Comparison of ENCODE assay signal across 18 cellular contexts in the genomic region with DNA sequence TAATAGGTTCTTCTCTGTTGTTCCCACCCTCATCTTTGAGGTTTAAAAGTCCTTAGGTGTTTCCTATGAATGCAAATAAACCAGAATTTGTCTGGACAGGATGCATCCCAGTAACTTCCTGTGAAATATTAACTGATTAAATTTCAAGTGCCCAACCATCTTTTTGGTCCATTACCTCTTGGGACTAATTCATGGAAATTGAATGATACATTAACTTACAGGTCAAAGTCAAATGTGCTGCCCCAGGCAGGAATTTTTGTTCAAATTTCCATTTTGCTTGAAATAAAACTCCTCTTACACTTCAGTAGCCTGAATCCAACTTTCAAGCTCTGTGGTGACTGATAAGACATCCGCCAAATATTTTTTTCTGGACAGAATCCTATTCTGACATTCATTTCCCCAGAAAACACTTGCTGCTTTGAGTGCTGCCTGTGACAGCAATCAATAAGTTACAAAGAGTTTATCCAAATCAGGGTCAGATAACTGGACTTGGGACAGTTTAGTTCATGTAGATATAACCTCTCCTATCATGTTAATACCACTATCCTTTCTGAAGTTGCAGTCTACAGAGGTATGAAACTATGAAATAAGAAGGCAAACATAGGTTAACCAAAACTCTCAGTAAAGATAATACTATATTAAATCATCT.
DNase-seq lines count a peak whose midpoint lies in the region; ATAC-seq, FAIRE-seq and TF ChIP-seq lines count a peak whose summit lies in the region.
"Had no signal": no experiment of that assay in that cellular context is flagged by ENCODE, and none has a peak within 500 bp of the region (broad histone marks: within the 10 kb centered on the region; RNA-seq: fewer than 3 reads in every experiment).

No MANE protein-coding gene starts in this region.

- no peaks in the 10 kb centered on the region for H3K9me3 ChIP-seq in liver (ENCODE audit: control insufficient read depth in 4 of 4, low read length in 3 of 4)
- H3K9me3 ChIP-seq in HepG2 (ENCODE audit: low read length), result peaks cover 78% of the 10 kb centered on the region
- H3K9me3 ChIP-seq: BLaER1, Caco-2 had no signal

- H3K36me3 ChIP-seq in liver (ENCODE audit: control insufficient read depth in 4 of 4, insufficient read depth in 3 of 4, low read depth in 1 of 4, low read length in 3 of 4) (no peaks in the 10 kb centered on the region), HepG2 (replicated peaks in 1 of 2; ENCODE audit: control insufficient read depth in 1 of 2, insufficient read depth in 2 of 2, low read length in 2 of 2) (no peaks in the 10 kb centered on the region)
- H3K36me3 ChIP-seq: BLaER1 had no signal

- DNase-seq in HepG2 (ENCODE audit: low spot score), result no peak
- DNase-seq in kidney tubule cell (ENCODE audit: low spot score), result peak; percentile 84
- no peak for DNase-seq in NK-92 (lab: John Stamatoyannopoulos, UW; ENCODE audit: unreplicated experiment)
- DNase-seq in cerebellum (ENCODE audit: low spot score), result no peak
- DNase-seq: AML-193; Caco-2; CD8-positive, alpha-beta memory T cell; DMS53; GF-D8; HCEC 1CT; HFFc6 had no signal

- TF ChIP-seq POLR2A in HepG2 (IDR thresholded peaks at IDR 0.05; ENCODE audit: insufficient read depth in 1 of 2, low read depth in 2 of 2, low read length in 2 of 2), result no peak

- H3K4me3 Mint-ChIP-seq in nephron, result peak overlapping the region; percentile 24 to 74 (median 64)
- H3K4me3 Mint-ChIP-seq: CD8-positive, alpha-beta memory T cell; HFFc6 had no signal

- no peaks in the 10 kb centered on the region for H3K9me3 Mint-ChIP-seq in nephron

- TF ChIP-seq RAD21 in liver (IDR thresholded peaks at IDR 0.05) (peak; percentile 28 to 40), HepG2 (CRISPR knock-in tag; IDR thresholded peaks at IDR 0.05) (no peak)

- no peak overlapping the region for H3K4me2 ChIP-seq in HepG2 (ENCODE audit: low read depth, low read length)
- H3K4me2 ChIP-seq: BLaER1 had no signal

- H3K36me3 Mint-ChIP-seq in nephron (ENCODE audit: low read depth), result peaks cover 9% of the 10 kb centered on the region
- H3K36me3 Mint-ChIP-seq: CD8-positive, alpha-beta memory T cell had no signal

- no peak overlapping the region for H2AFZ ChIP-seq in HepG2 (ENCODE audit: low read length)

- POLR2A ChIA-PET in HepG2 (lab: Yijun Ruan, JAX), result no interaction called here

- FAIRE-seq in HepG2 (lab: Jason Lieb, UNC), result no peak
- FAIRE-seq: H1, HTR-8/SVneo had no signal

- H3K4me3 ChIP-seq in liver (ENCODE audit: low read depth in 1 of 3, low read length in 3 of 3) (peak overlapping the region in 2 of 3 donors; percentile 47 to 74), HepG2 (replicated peaks in 1 of 3; ENCODE audit: insufficient read depth in 1 of 3, low read depth in 2 of 3, low read length in 3 of 3) (no peak overlapping the region)
- H3K4me3 ChIP-seq: BLaER1 had no signal

- H3K27ac ChIP-seq in liver (ENCODE audit: low read depth in 1 of 2, low read length in 2 of 2) (peak overlapping the region; percentile 61 to 63), HepG2 (ENCODE audit: extremely low read length, insufficient read depth, low read length) (no peak overlapping the region)
- H3K27ac ChIP-seq: 22Rv1, BLaER1 had no signal

- CTCF ChIA-PET in HepG2 (lab: Yijun Ruan, JAX; ENCODE audit: low intra/inter-chr PET ratio, low total read pairs), result no interaction called here

- no peak overlapping the region for H3K9ac ChIP-seq in liver (ENCODE audit: low read depth in 1 of 2, low read length in 2 of 2)
- no peak overlapping the region for H3K9ac ChIP-seq in HepG2 (ENCODE audit: insufficient read depth, low read depth, low read length)
- H3K9ac ChIP-seq: BLaER1 had no signal

- intact Hi-C loops in HepG2 (cut with micrococcal nuclease; ENCODE audit: unreplicated experiment), result no loop called here

- H3K27me3 ChIP-seq in liver (ENCODE audit: control insufficient read depth in 4 of 4, insufficient read depth in 4 of 4, low read length in 3 of 4) (no peaks in the 10 kb centered on the region), HepG2 (ENCODE audit: control insufficient read depth in 1 of 2, insufficient read depth in 2 of 2, low read length in 2 of 2) (no peaks in the 10 kb centered on the region)
- H3K27me3 ChIP-seq: BLaER1 had no signal

- H3K27ac Mint-ChIP-seq in nephron, result peak overlapping the region; percentile 83 to 95 (median 86)
- H3K27ac Mint-ChIP-seq: CD8-positive, alpha-beta memory T cell; HFFc6 had no signal

- in situ Hi-C loops in HepG2 (cut with HindIII; ENCODE audit: extremely low pct_ligation_motif_present, low pct_unique_long_range_greater_than_20kb), result no loop called here

- peaks cover 3% of the 10 kb centered on the region for H3K27me3 Mint-ChIP-seq in nephron (ENCODE audit: low read depth)
- H3K27me3 Mint-ChIP-seq: CD8-positive, alpha-beta memory T cell had no signal

- 21% methylated on average over 1 of the region's 1 CpG for WGBS in liver
- 0% methylated on average over 1 of the region's 1 CpG for WGBS in HepG2 (ENCODE audit: low lambda C conversion rate)

- H3K79me2 ChIP-seq in HepG2 (ENCODE audit: insufficient read depth, low read length), result no peaks in the 10 kb centered on the region

- peaks cover 5% of the 10 kb centered on the region for H3K4me1 Mint-ChIP-seq in nephron
- H3K4me1 Mint-ChIP-seq: CD8-positive, alpha-beta memory T cell had no signal

- no peak for ATAC-seq in HepG2
- no peak for ATAC-seq in HG02840 (IDR thresholded peaks at IDR 0.05; ENCODE audit: low FRiP score, unreplicated experiment)

- H3K4me1 ChIP-seq in liver (ENCODE audit: control insufficient read depth in 4 of 4, insufficient read depth in 4 of 4, low read length in 3 of 4) (peaks cover 2 to 39% (median 17%) of the 10 kb centered on the region in 4 donors), HepG2 (ENCODE audit: insufficient read depth, low read length) (no peaks in the 10 kb centered on the region)
- H3K4me1 ChIP-seq: BLaER1, Caco-2 had no signal

- no peak for TF ChIP-seq CTCF in liver (IDR thresholded peaks at IDR 0.05; ENCODE audit: low read depth, low read length, missing input control)
- TF ChIP-seq CTCF in HepG2 (CRISPR knock-in tag; IDR thresholded peaks at IDR 0.05), result no peak
- TF ChIP-seq CTCF in nephron (IDR thresholded peaks at IDR 0.05; ENCODE audit: unreplicated experiment in 3 of 3), result no peak

- no peaks in the 10 kb centered on the region for H4K20me1 ChIP-seq in HepG2 (ENCODE audit: insufficient read depth, low read length)
- H4K20me1 ChIP-seq: BLaER1 had no signal

- no peak for TF ChIP-seq EP300 in HepG2 (IDR thresholded peaks at IDR 0.05; ENCODE audit: low read depth in 2 of 2, low read length in 2 of 2)
- no peak for TF ChIP-seq EP300 in HepG2 (CRISPR knock-in tag; IDR thresholded peaks at IDR 0.05; ENCODE audit: borderline replicate concordance)

- BruUV-seq in HepG2 (replicated peaks; lab: Mats Ljungman, UMichigan), result no TSS peak

TF ChIP-seq in liver, 16 proteins besides CTCF, POLR2A, EP300 and RAD21 (continues in another document):
- peak; percentile 26 for TF ChIP-seq REST (IDR thresholded peaks at IDR 0.05)

TF ChIP-seq in HepG2, 621 proteins besides CTCF, POLR2A, EP300 and RAD21 (continues in another document):
- TF ChIP-seq IRF2 (CRISPR knock-in tag; IDR thresholded peaks at IDR 0.05), result no peak
- no peak for TF ChIP-seq U2AF1 (optimal IDR thresholded peaks at IDR 0.05; ENCODE audit: low read depth, low read length)
- TF ChIP-seq ZNF569 (CRISPR knock-in tag; IDR thresholded peaks at IDR 0.05; ENCODE audit: borderline replicate concordance), result no peak
- no peak for TF ChIP-seq MTERF4 (CRISPR knock-in tag; IDR thresholded peaks at IDR 0.05)
- TF ChIP-seq, protein P1, sequence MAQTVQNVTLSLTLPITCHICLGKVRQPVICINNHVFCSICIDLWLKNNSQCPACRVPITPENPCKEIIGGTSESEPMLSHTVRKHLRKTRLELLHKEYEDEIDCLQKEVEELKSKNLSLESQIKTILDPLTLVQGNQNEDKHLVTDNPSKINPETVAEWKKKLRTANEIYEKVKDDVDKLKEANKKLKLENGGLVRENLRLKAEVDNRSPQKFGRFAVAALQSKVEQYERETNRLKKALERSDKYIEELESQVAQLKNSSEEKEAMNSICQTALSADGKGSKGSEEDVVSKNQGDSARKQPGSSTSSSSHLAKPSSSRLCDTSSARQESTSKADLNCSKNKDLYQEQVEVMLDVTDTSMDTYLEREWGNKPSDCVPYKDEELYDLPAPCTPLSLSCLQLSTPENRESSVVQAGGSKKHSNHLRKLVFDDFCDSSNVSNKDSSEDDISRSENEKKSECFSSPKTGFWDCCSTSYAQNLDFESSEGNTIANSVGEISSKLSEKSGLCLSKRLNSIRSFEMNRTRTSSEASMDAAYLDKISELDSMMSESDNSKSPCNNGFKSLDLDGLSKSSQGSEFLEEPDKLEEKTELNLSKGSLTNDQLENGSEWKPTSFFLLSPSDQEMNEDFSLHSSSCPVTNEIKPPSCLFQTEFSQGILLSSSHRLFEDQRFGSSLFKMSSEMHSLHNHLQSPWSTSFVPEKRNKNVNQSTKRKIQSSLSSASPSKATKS (CRISPR knock-in tag; IDR thresholded peaks at IDR 0.05), result no peak
- no peak for TF ChIP-seq MAFF (IDR thresholded peaks at IDR 0.05; ENCODE audit: low read depth, low read length)
- TF ChIP-seq TOE1 (CRISPR knock-in tag; IDR thresholded peaks at IDR 0.05), result no peak
- TF ChIP-seq PLRG1 (conservative IDR thresholded peaks at IDR 0.05), result no peak
- no peak for TF ChIP-seq ZNF552 (CRISPR knock-in tag; IDR thresholded peaks at IDR 0.05; ENCODE audit: borderline replicate concordance)
- no peak for TF ChIP-seq REPIN1 (CRISPR knock-in tag; IDR thresholded peaks at IDR 0.05; ENCODE audit: borderline replicate concordance, low read depth)
- no peak for TF ChIP-seq KLF11 (CRISPR knock-in tag; IDR thresholded peaks at IDR 0.05)
- no peak for TF ChIP-seq MYNN (CRISPR knock-in tag; IDR thresholded peaks at IDR 0.05; ENCODE audit: low read depth)
- TF ChIP-seq, protein P2, sequence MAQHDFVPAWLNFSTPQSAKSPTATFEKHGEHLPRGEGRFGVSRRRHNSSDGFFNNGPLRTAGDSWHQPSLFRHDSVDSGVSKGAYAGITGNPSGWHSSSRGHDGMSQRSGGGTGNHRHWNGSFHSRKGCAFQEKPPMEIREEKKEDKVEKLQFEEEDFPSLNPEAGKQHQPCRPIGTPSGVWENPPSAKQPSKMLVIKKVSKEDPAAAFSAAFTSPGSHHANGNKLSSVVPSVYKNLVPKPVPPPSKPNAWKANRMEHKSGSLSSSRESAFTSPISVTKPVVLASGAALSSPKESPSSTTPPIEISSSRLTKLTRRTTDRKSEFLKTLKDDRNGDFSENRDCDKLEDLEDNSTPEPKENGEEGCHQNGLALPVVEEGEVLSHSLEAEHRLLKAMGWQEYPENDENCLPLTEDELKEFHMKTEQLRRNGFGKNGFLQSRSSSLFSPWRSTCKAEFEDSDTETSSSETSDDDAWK (CRISPR knock-in tag; IDR thresholded peaks at IDR 0.05), result no peak

Comparison
In these comparisons a context has a peak if more than half of its experiments do, and no peak if none do; other contexts are left out.
1. H3K4me3 ChIP-seq: peak in liver (2 of 3); none in HepG2 (0 of 3).